In genomic region chr11:86262387-86262786, GRCh38 we compare ENCODE assay signal across 19 cellular contexts.
"Had no signal": no experiment of that assay in that cellular context is flagged by ENCODE, and none has a peak within 500 bp of the region (broad histone marks: within the 10 kb centered on the region; RNA-seq: fewer than 3 reads in every experiment).

No MANE protein-coding gene starts in this region.

- H3K4me1 Mint-ChIP-seq: natural killer cell had no signal

- H3K4me3 Mint-ChIP-seq: dendritic cell treated with granulocyte-macrophage colony-stimulating factor and Interleukin-4, amounts not matched to agents 40 ng/mL and 50 ng/mL, for 4 days; endodermal cell; natural killer cell had no signal

- DNase-seq: effector CD8-positive, alpha-beta T cell; endodermal cell; foreskin fibroblast; gastrocnemius medialis; head of caudate nucleus; left ventricle myocardium superior; lower lobe of right lung; natural killer cell; occipital lobe; ovary; psoas muscle; right cardiac atrium; sigmoid colon; stimulated activated CD4-positive, alpha-beta T cell treated with anti-CD3 and anti-CD28 coated beads, Interleukin-4, amount 100 ng/mL, for 4 hours; stimulated activated naive CD4-positive, alpha-beta T cell treated with Interleukin-2 at 50 U/mL for 16 hours; stomach; thyroid gland had no signal

- ATAC-seq: esophagus mucosa, gastrocnemius medialis, left ventricle myocardium superior, lower lobe of right lung, natural killer cell, psoas muscle, right cardiac atrium had no signal

- H3K27me3 Mint-ChIP-seq: dendritic cell treated with granulocyte-macrophage colony-stimulating factor and Interleukin-4, amounts not matched to agents 40 ng/mL and 50 ng/mL, for 4 days had no signal

- H3K27ac Mint-ChIP-seq: dendritic cell treated with granulocyte-macrophage colony-stimulating factor and Interleukin-4, amounts not matched to agents 40 ng/mL and 50 ng/mL, for 4 days; natural killer cell had no signal

- H3K9me3 Mint-ChIP-seq: dendritic cell treated with granulocyte-macrophage colony-stimulating factor and Interleukin-4, amounts not matched to agents 40 ng/mL and 50 ng/mL, for 4 days; natural killer cell had no signal
